Comparison of ENCODE assay signal across 1 cellular context in the genomic region with DNA sequence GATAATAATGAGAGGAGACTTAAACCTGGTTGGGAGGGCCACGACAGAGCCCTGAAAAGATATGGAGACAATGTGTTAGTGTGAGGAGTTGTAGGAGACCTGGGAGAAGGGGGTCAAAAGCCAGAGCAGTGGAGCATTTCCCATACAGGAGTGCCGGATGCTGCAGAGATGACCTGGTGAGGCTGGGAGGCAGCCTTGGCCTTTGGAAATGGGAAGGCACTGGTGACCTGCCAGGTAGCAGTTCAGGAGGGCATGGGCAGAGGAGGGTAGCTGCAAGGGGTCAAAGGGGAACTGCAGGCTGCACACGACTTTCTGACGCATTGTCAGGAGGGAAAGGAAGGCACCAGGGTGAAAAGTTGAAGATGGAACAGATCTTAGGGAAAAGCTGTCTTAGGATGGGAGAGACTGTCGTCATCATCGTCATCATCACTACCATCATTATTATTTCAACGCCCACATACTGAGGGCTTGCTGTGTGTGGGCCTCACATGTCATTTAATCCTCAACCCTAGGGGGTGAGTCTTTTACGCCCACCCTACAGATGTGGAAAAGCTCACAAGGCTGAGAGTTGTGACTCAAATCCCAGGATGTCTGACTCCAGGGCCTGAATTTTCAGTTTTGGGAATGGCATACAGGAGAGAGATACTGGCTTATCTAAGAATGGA.
TF ChIP-seq lines count a peak whose summit lies in the region.

No MANE protein-coding gene starts in this region.

TF ChIP-seq in IMR-90, 13 proteins besides CTCF, POLR2A, EP300 and RAD21:
- TF ChIP-seq, protein P1, sequence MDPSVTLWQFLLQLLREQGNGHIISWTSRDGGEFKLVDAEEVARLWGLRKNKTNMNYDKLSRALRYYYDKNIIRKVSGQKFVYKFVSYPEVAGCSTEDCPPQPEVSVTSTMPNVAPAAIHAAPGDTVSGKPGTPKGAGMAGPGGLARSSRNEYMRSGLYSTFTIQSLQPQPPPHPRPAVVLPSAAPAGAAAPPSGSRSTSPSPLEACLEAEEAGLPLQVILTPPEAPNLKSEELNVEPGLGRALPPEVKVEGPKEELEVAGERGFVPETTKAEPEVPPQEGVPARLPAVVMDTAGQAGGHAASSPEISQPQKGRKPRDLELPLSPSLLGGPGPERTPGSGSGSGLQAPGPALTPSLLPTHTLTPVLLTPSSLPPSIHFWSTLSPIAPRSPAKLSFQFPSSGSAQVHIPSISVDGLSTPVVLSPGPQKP (IDR thresholded peaks at IDR 0.05; ENCODE audit: borderline replicate concordance, low read depth, low read length) = no peak
- 0 out of 2 replicates have a peak, but pooled peaks have one; percentile 26 for TF ChIP-seq BHLHE40 (IDR thresholded peaks at IDR 0.05; ENCODE audit: low read depth, low read length)
